18 cellular contexts compared by ENCODE assay signal in the genomic region with DNA sequence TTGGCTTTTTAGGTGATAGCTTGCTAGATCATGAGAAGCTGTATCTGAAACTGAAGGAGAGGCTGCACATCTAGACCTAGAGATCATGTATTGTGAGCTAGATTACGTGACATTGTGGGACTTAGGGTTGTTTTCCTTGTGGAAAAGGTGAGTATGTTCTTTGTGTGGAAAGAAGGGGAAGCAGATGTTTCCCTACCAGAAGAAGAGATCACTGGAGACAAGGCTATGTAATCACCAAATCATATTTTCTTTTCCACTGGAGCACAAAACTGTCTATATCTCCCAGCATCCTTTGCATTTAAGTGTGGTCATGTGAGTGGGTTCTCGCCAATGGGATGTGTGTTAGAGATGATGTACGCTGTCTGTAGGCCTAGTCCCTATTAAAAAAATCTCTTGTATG. TPM values are rescaled to one million over a fixed set of nuclear protein-coding genes. Genes with fewer than 3 reads are reported as not detected.
DNase-seq lines count a peak whose midpoint lies in the region; ATAC-seq, FAIRE-seq and TF ChIP-seq lines count a peak whose summit lies in the region.
"Had no signal": no experiment of that assay in that cellular context is flagged by ENCODE, and none has a peak within 500 bp of the region (broad histone marks: within the 10 kb centered on the region; RNA-seq: fewer than 3 reads in every experiment).

No MANE protein-coding gene starts in this region.

- DNase-seq in HepG2 (ENCODE audit: low spot score) (no peak), right lobe of liver (no peak), dermis microvascular lymphatic vessel endothelial cell (ENCODE audit: low read depth in 2 of 2) (peak; percentile 75 to 86), lung microvascular endothelial cell (ENCODE audit: low read depth in 2 of 2) (peak; percentile 39 to 83), cerebellar cortex (ENCODE audit: low spot score) (no peak)
- DNase-seq: CD8-positive, alpha-beta T cell; COR-L47; DMS53; GF-D8; GOT3; HCEC 1CT; HFFc6; IMR-90; KG1 had no signal

- POLR2A ChIA-PET in HepG2 (lab: Yijun Ruan, JAX): no interaction called here

- peak overlapping the region; percentile 7; the same call in 1 of the 2 replicates for H3K4me2 ChIP-seq in HepG2 (ENCODE audit: low read depth, low read length)

- CTCF ChIA-PET in HepG2 (lab: Yijun Ruan, JAX; ENCODE audit: low intra/inter-chr PET ratio, low total read pairs): no interaction called here

- no peak for FAIRE-seq in HepG2 (lab: Jason Lieb, UNC)

- in situ Hi-C loops in HepG2 (cut with HindIII; ENCODE audit: extremely low pct_ligation_motif_present, low pct_unique_long_range_greater_than_20kb): no loop called here

- H2AFZ ChIP-seq in HepG2 (ENCODE audit: low read length): peak overlapping the region; percentile 50

- no TSS peak for BruUV-seq in HepG2 (replicated peaks; lab: Mats Ljungman, UMichigan)

- no peaks in the 10 kb centered on the region for H3K27me3 ChIP-seq in HepG2 (ENCODE audit: control insufficient read depth in 1 of 2, insufficient read depth in 2 of 2, low read length in 2 of 2)
- no peaks in the 10 kb centered on the region for H3K27me3 ChIP-seq in right lobe of liver

- H3K79me2 ChIP-seq in HepG2 (ENCODE audit: insufficient read depth, low read length): no peaks in the 10 kb centered on the region

- no peak for ATAC-seq in HepG2
- ATAC-seq in right lobe of liver: no peak
- no peak for ATAC-seq in GM19463 (IDR thresholded peaks at IDR 0.05; ENCODE audit: unreplicated experiment)
- ATAC-seq in HG03342 (IDR thresholded peaks at IDR 0.05; ENCODE audit: unreplicated experiment): no peak
- ATAC-seq: CD8-positive, alpha-beta T cell had no signal

- intact Hi-C loops in HepG2 (cut with micrococcal nuclease; ENCODE audit: unreplicated experiment): no loop called here
- intact Hi-C loops in right lobe of liver (cut with DNase I): no loop called here

- H3K27ac ChIP-seq in HepG2 (ENCODE audit: extremely low read length, insufficient read depth, low read length): no peak overlapping the region
- no peak overlapping the region for H3K27ac ChIP-seq in right lobe of liver
- H3K27ac ChIP-seq: 22Rv1, HL-60 had no signal

- H3K4me1 ChIP-seq in HepG2 (ENCODE audit: insufficient read depth, low read length): peaks cover 19% of the 10 kb centered on the region
- no peaks in the 10 kb centered on the region for H3K4me1 ChIP-seq in right lobe of liver

- H4K20me1 ChIP-seq in HepG2 (ENCODE audit: insufficient read depth, low read length): no peaks in the 10 kb centered on the region

- H3K36me3 ChIP-seq in HepG2 (replicated peaks in 1 of 2; ENCODE audit: control insufficient read depth in 1 of 2, insufficient read depth in 2 of 2, low read length in 2 of 2) (no peaks in the 10 kb centered on the region), right lobe of liver (no peaks in the 10 kb centered on the region)

- TF ChIP-seq CTCF in HepG2 (CRISPR knock-in tag; IDR thresholded peaks at IDR 0.05) (no peak), right lobe of liver (IDR thresholded peaks at IDR 0.05) (no peak)

- TF ChIP-seq RAD21 in HepG2 (CRISPR knock-in tag; IDR thresholded peaks at IDR 0.05): no peak

- TF ChIP-seq POLR2A in HepG2 (IDR thresholded peaks at IDR 0.05; ENCODE audit: insufficient read depth in 1 of 2, low read depth in 2 of 2, low read length in 2 of 2) (no peak), right lobe of liver (IDR thresholded peaks at IDR 0.05) (no peak)

- no peak for TF ChIP-seq EP300 in HepG2 (IDR thresholded peaks at IDR 0.05; ENCODE audit: low read depth in 2 of 2, low read length in 2 of 2)
- TF ChIP-seq EP300 in HepG2 (CRISPR knock-in tag; IDR thresholded peaks at IDR 0.05; ENCODE audit: borderline replicate concordance): no peak

- H3K4me3 ChIP-seq in HepG2 (replicated peaks in 1 of 3; ENCODE audit: insufficient read depth in 1 of 3, low read depth in 2 of 3, low read length in 3 of 3) (no peak overlapping the region), right lobe of liver (no peak overlapping the region)

- H3K9me3 ChIP-seq in HepG2 (ENCODE audit: low read length) (no peaks in the 10 kb centered on the region), right lobe of liver (no peaks in the 10 kb centered on the region)

- 48% methylated on average over 3 of the region's 3 CpGs for WGBS in HepG2 (ENCODE audit: low lambda C conversion rate)
- 80% methylated on average over 2 of the region's 3 CpGs for WGBS in right lobe of liver (ENCODE audit: insufficient coverage, low coverage, low lambda C conversion rate, missing lambda C conversion rate)

- 0 out of 2 replicates have a peak overlapping the region, but pooled peaks have one; percentile 11 for H3K9ac ChIP-seq in HepG2 (ENCODE audit: insufficient read depth, low read depth, low read length)

TF ChIP-seq in HepG2, 621 proteins besides CTCF, POLR2A, EP300 and RAD21 (continues in another document):
- no peak for TF ChIP-seq ZBTB8A (CRISPR knock-in tag; IDR thresholded peaks at IDR 0.05; ENCODE audit: borderline replicate concordance, low read depth)
- TF ChIP-seq KMT2A (CRISPR knock-in tag; IDR thresholded peaks at IDR 0.05): no peak
- TF ChIP-seq, protein P1, sequence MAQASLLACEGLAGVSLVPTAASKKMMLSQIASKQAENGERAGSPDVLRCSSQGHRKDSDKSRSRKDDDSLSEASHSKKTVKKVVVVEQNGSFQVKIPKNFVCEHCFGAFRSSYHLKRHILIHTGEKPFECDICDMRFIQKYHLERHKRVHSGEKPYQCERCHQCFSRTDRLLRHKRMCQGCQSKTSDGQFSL (CRISPR knock-in tag; IDR thresholded peaks at IDR 0.05): no peak
- TF ChIP-seq ARID5B (CRISPR knock-in tag; IDR thresholded peaks at IDR 0.05): no peak
- no peak for TF ChIP-seq AHR (CRISPR knock-in tag; IDR thresholded peaks at IDR 0.05)
- TF ChIP-seq ATF7-NPFF (CRISPR knock-in tag; IDR thresholded peaks at IDR 0.05; ENCODE audit: low read depth): no peak
- no peak for TF ChIP-seq KLF11 (CRISPR knock-in tag; IDR thresholded peaks at IDR 0.05)
- TF ChIP-seq ZSCAN30 (CRISPR knock-in tag; IDR thresholded peaks at IDR 0.05): no peak
- TF ChIP-seq ZKSCAN8 (CRISPR knock-in tag; IDR thresholded peaks at IDR 0.05; ENCODE audit: borderline replicate concordance): no peak

RNA-seq across cellular contexts. Expression of gene EPB41L2, which starts 7.0 kb away (rescaled TPM):
- total RNA-seq in HepG2 (2016; rRNA removed; fragmentation: Illumina TruSeq; extraction: Trizol) (41.7 and 42.1 TPM in 2 replicates), right lobe of liver (10 to 100 TPM; 15.3 to 38.5 (median 24.6) TPM), dermis microvascular lymphatic vessel endothelial cell (78.8 and 159 TPM in 2 replicates), lung microvascular endothelial cell (78.5 and 130 TPM in 2 replicates)
- 48.7 and 70.3 TPM in 2 replicates for total RNA-seq in HepG2 (2016; cell fraction: cytosol; rRNA removed; fragmentation: Illumina TruSeq; extraction: Trizol; ENCODE audit: low read depth)
- total RNA-seq in HepG2 (2016; cell fraction: insoluble cytoplasmic fraction; rRNA removed; fragmentation: Illumina TruSeq; extraction: Trizol): 33.1 and 37.6 TPM in 2 replicates
- 32.9 and 42.5 TPM in 2 replicates for total RNA-seq in HepG2 (2016; cell fraction: membrane; rRNA removed; fragmentation: Illumina TruSeq; extraction: Trizol)
- total RNA-seq in HepG2 (2016; cell fraction: nucleus; rRNA removed; fragmentation: Illumina TruSeq; extraction: Trizol): 115 and 119 TPM in 2 replicates
- polyA plus RNA-seq in HepG2 (2011; rRNA removed): 45.3 and 56.4 TPM in 2 replicates
- 22.0 and 26.4 TPM in 2 replicates for polyA plus RNA-seq in HepG2 (2011; cell fraction: cytosol; rRNA removed)
- 128 and 148 TPM in 2 replicates for polyA plus RNA-seq in HepG2 (2011; cell fraction: nucleus; rRNA removed)
- polyA plus RNA-seq in HepG2 (2012): 47.5 and 129 TPM in 2 replicates
- polyA plus RNA-seq in HepG2 (2016; cell fraction: cytosol; fragmentation: Illumina TruSeq; extraction: Trizol; ENCODE audit: low read depth): 2.9 and 4.0 TPM in 2 replicates
- polyA plus RNA-seq in HepG2 (2016; cell fraction: insoluble cytoplasmic fraction; fragmentation: Illumina TruSeq; extraction: Trizol; ENCODE audit: low read depth): 44.9 and 50.4 TPM in 2 replicates
- polyA plus RNA-seq in HepG2 (2016; cell fraction: membrane; fragmentation: Illumina TruSeq; extraction: Trizol; ENCODE audit: low read depth): 8.4 and 9.3 TPM in 2 replicates
- polyA plus RNA-seq in HepG2 (2016; cell fraction: nucleus; fragmentation: Illumina TruSeq; extraction: Trizol; ENCODE audit: insufficient read depth, low read depth): 138 and 156 TPM in 2 replicates
- polyA minus RNA-seq in HepG2 (2011; rRNA and poly(A)+ RNA removed; ENCODE audit: low replicate concordance): 45.6 and 215 TPM in 2 replicates
- polyA minus RNA-seq in HepG2 (2011; cell fraction: cytosol; rRNA and poly(A)+ RNA removed): 50.0 and 50.3 TPM in 2 replicates
- polyA minus RNA-seq in HepG2 (2011; cell fraction: nucleus; rRNA and poly(A)+ RNA removed): 287 and 403 TPM in 2 replicates

Comparison
In these comparisons a context has a peak if more than half of its experiments do, and no peak if none do; other contexts are left out.
1. DNase-seq: peak in dermis microvascular lymphatic vessel endothelial cell (2 of 2) and lung microvascular endothelial cell (2 of 2); none in HepG2 (single experiment), right lobe of liver (0 of 3) and cerebellar cortex (single experiment).